ENCODE assay signal across 1 cellular context in the genomic region with DNA sequence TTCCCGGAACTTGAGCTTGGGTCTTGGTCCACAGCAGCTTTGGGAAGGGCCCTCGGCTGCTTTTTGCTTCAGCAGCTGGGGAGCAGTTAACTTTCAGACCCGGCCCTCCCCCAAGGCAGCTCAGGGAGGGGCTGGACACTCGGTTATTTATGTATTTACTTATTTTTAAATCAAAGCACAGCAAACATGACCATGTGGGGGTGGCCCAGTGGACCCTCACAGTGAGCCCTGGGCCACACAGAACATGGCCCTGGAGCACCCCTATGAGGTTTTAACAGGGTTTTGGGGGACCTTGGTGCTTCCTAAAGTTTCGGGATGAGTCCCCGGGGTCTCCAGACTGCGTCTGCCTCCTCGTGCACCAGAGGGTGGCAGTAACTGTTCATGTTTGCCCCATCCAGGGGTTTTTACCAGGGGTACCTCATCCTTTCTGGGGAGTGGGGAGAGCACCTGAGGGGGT.
TF ChIP-seq lines count a peak whose summit lies in the region.

No MANE protein-coding gene starts in this region.

TF ChIP-seq in H1, 55 proteins besides CTCF, POLR2A, EP300 and RAD21:
- no peak for TF ChIP-seq POLR2AphosphoS5 (IDR thresholded peaks at IDR 0.05; ENCODE audit: low read depth, low read length)
- TF ChIP-seq CBX5 (IDR thresholded peaks at IDR 0.05; ENCODE audit: low read depth, low read length), result no peak
- TF ChIP-seq BCL11A (IDR thresholded peaks at IDR 0.05; ENCODE audit: low read depth in 2 of 2, low read length in 2 of 2), result no peak
- no peak for TF ChIP-seq ASH2L (IDR thresholded peaks at IDR 0.05; ENCODE audit: low read length)
- TF ChIP-seq MAFK (IDR thresholded peaks at IDR 0.05; ENCODE audit: low read depth, low read length), result no peak
- no peak for TF ChIP-seq RNF2 (IDR thresholded peaks at IDR 0.05; ENCODE audit: borderline replicate concordance, low read depth, low read length, missing control alignments, poor library complexity, severe bottlenecking)
- TF ChIP-seq TAF7 (optimal IDR thresholded peaks at IDR 0.05; ENCODE audit: borderline replicate concordance, low read depth, low read length), result no peak
- TF ChIP-seq SP2 (IDR thresholded peaks at IDR 0.05; ENCODE audit: low read length), result no peak
- TF ChIP-seq ZNF274 (IDR thresholded peaks at IDR 0.05; ENCODE audit: borderline replicate concordance, extremely low read depth, low read length), result no peak
- no peak for TF ChIP-seq NANOG (IDR thresholded peaks at IDR 0.05; ENCODE audit: insufficient read depth, low read depth, low read length, poor library complexity, severe bottlenecking)
- no peak for TF ChIP-seq RBBP5 (IDR thresholded peaks at IDR 0.05; ENCODE audit: borderline replicate concordance, low read depth, low read length)
- no peak for TF ChIP-seq KDM1A (IDR thresholded peaks at IDR 0.05; ENCODE audit: borderline replicate concordance, low read length)
- no peak for TF ChIP-seq CTBP2 (IDR thresholded peaks at IDR 0.05; ENCODE audit: borderline replicate concordance, insufficient read depth, insufficient read length, low read length)
- TF ChIP-seq TBP (IDR thresholded peaks at IDR 0.05; ENCODE audit: low read depth, low read length), result no peak
